19 cellular contexts compared by ENCODE assay signal in the genomic region with DNA sequence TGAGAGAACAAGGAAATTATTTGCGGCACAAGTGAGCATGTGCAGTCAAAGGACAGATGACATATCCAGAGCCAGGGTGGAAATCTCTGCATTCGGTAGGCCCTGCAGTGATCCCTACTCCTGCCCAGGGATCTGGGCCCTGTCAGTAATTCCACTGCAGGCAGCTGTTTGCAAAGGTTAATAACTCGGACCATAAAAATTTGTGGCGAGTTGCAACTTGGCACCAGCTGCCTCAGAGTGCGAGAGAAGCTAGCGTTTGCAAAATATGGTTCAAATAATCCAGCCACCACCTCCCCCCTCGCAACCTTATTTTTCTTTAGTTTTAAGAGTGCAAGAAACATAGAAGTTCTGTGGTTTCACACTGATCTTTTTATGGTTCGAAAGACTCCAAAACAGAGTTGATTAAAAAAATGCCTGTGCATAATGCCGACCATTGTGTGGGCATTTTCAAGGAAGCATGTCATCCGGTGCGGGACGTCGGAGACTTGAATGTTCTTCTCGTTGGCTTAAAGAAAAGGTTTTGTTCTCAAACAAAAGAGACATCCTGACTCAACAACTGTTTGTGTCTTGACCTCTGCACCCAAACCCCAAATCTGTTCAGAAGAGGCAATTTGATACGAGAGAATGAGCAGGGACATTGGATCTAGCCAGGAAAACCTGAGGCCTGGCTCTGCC.
DNase-seq lines count a peak whose midpoint lies in the region; ATAC-seq and TF ChIP-seq lines count a peak whose summit lies in the region.
"Had no signal": no experiment of that assay in that cellular context is flagged by ENCODE, and none has a peak within 500 bp of the region (broad histone marks: within the 10 kb centered on the region; RNA-seq: fewer than 3 reads in every experiment).

No MANE protein-coding gene starts in this region.

- H3K9me3 Mint-ChIP-seq in central memory CD8-positive, alpha-beta T cell = peaks cover 11% of the 10 kb centered on the region
- peaks cover 23% of the 10 kb centered on the region for H3K9me3 Mint-ChIP-seq in neural progenitor cell
- H3K9me3 Mint-ChIP-seq in Calu3 (ENCODE audit: low read depth, unreplicated experiment) = peaks cover 12% of the 10 kb centered on the region

- peak overlapping the region; percentile 80 for H3K27ac Mint-ChIP-seq in central memory CD8-positive, alpha-beta T cell (ENCODE audit: low read depth)
- H3K27ac Mint-ChIP-seq in neural progenitor cell (no peak overlapping the region), Calu3 (ENCODE audit: unreplicated experiment) (no peak overlapping the region)
- H3K27ac Mint-ChIP-seq: activated CD4-positive, alpha-beta T cell treated with anti-CD3 and anti-CD28 coated beads, Interleukin-2, amount 10 ng/mL, durations not matched to agents 7 days and 5 days; dendritic cell treated with granulocyte-macrophage colony-stimulating factor and Interleukin-4, amounts not matched to agents 40 ng/mL and 50 ng/mL, for 4 days had no signal

- peaks cover 11% of the 10 kb centered on the region for H3K27me3 ChIP-seq in neural progenitor cell
- H3K27me3 ChIP-seq in tibial artery = no peaks in the 10 kb centered on the region
- H3K27me3 ChIP-seq: MG63 had no signal

- H3K36me3 Mint-ChIP-seq in central memory CD8-positive, alpha-beta T cell (ENCODE audit: insufficient read depth) = no peaks in the 10 kb centered on the region
- no peaks in the 10 kb centered on the region for H3K36me3 Mint-ChIP-seq in neural progenitor cell
- no peaks in the 10 kb centered on the region for H3K36me3 Mint-ChIP-seq in Calu3 (ENCODE audit: insufficient read depth, unreplicated experiment)

- intact Hi-C loops in tibial artery (cut with DNase I; ENCODE audit: low total_unique reads) (no loop called here), Calu3 (cut with micrococcal nuclease; ENCODE audit: unreplicated experiment) (no loop called here)

- DNase-seq in AG10803 (ENCODE audit: low read depth) (peak; percentile 53), HT1080 (ENCODE audit: low read depth) (peak; percentile 31), neural progenitor cell (ENCODE audit: low spot score) (peak; percentile 89), tibial artery (no peak), Calu3 (no peak)
- DNase-seq in central memory CD8-positive, alpha-beta T cell (ENCODE audit: low spot score in 2 of 2) = no peak
- DNase-seq: activated CD4-positive, alpha-beta T cell treated with anti-CD3 and anti-CD28 coated beads, Interleukin-2, amount 10 ng/mL, durations not matched to agents 7 days and 5 days; activated gamma-delta T cell; DMS 273 treated with DMSO at 0.1 percent for 48 hours; kidney glomerular epithelial cell; MG63; NCI-H82 had no signal

- TF ChIP-seq CTCF in AG10803 (conservative IDR thresholded peaks at IDR 0.05; ENCODE audit: low read length) (no peak), neural progenitor cell (IDR thresholded peaks at IDR 0.05) (no peak), tibial artery (IDR thresholded peaks at IDR 0.05) (no peak), Calu3 (IDR thresholded peaks at IDR 0.05; ENCODE audit: unreplicated experiment) (no peak)

- no peak overlapping the region for H3K9ac ChIP-seq in neural progenitor cell

- peaks cover 58% of the 10 kb centered on the region for H3K4me1 Mint-ChIP-seq in central memory CD8-positive, alpha-beta T cell
- peaks cover 38% of the 10 kb centered on the region for H3K4me1 Mint-ChIP-seq in neural progenitor cell
- H3K4me1 Mint-ChIP-seq in Calu3 (ENCODE audit: low read depth, unreplicated experiment) = no peaks in the 10 kb centered on the region
- H3K4me1 Mint-ChIP-seq: activated CD4-positive, alpha-beta T cell treated with anti-CD3 and anti-CD28 coated beads, Interleukin-2, amount 10 ng/mL, durations not matched to agents 7 days and 5 days had no signal

- H2AFZ ChIP-seq in neural progenitor cell (replicated peaks) = no peak overlapping the region

- no TSS peak for BruUV-seq in Calu3 (replicated peaks; lab: Mats Ljungman, UMichigan)

- H3K4me3 Mint-ChIP-seq in central memory CD8-positive, alpha-beta T cell = peak overlapping the region; percentile 26
- peak overlapping the region; percentile 17 for H3K4me3 Mint-ChIP-seq in neural progenitor cell
- H3K4me3 Mint-ChIP-seq in Calu3 (ENCODE audit: low read depth, unreplicated experiment) = no peak overlapping the region
- H3K4me3 Mint-ChIP-seq: activated CD4-positive, alpha-beta T cell treated with anti-CD3 and anti-CD28 coated beads, Interleukin-2, amount 10 ng/mL, durations not matched to agents 7 days and 5 days; dendritic cell treated with granulocyte-macrophage colony-stimulating factor and Interleukin-4, amounts not matched to agents 40 ng/mL and 50 ng/mL, for 4 days had no signal

- no peaks in the 10 kb centered on the region for H3K9me3 ChIP-seq in neural progenitor cell (ENCODE audit: low read depth)
- peaks cover 0 to 7% (median 4%) of the 10 kb centered on the region in 3 donors for H3K9me3 ChIP-seq in tibial artery
- H3K9me3 ChIP-seq: MG63, prostate gland had no signal

- H3K36me3 ChIP-seq in neural progenitor cell (peaks cover 3% of the 10 kb centered on the region), tibial artery (no peaks in the 10 kb centered on the region)
- H3K36me3 ChIP-seq: MG63, prostate gland had no signal

- H3F3A ChIP-seq in neural progenitor cell (ENCODE audit: low read depth) = peaks cover 13% of the 10 kb centered on the region

- no peak overlapping the region for H3K27ac ChIP-seq in neural progenitor cell
- no peak overlapping the region for H3K27ac ChIP-seq in tibial artery
- H3K27ac ChIP-seq: C4-2B, prostate gland had no signal

- no peak for ATAC-seq in central memory CD8-positive, alpha-beta T cell (replicated peaks; ENCODE audit: extremely low read depth, poor library complexity, severe bottlenecking)
- no peak for ATAC-seq in HG02571 (IDR thresholded peaks at IDR 0.05; ENCODE audit: unreplicated experiment)
- ATAC-seq: K562 had no signal

- H3K27me3 Mint-ChIP-seq in central memory CD8-positive, alpha-beta T cell = no peaks in the 10 kb centered on the region
- H3K27me3 Mint-ChIP-seq in neural progenitor cell (ENCODE audit: insufficient read depth, low read depth) = peaks cover 52% of the 10 kb centered on the region
- H3K27me3 Mint-ChIP-seq in Calu3 (ENCODE audit: unreplicated experiment) = no peaks in the 10 kb centered on the region
- H3K27me3 Mint-ChIP-seq: activated CD4-positive, alpha-beta T cell treated with anti-CD3 and anti-CD28 coated beads, Interleukin-2, amount 10 ng/mL, durations not matched to agents 7 days and 5 days; dendritic cell treated with granulocyte-macrophage colony-stimulating factor and Interleukin-4, amounts not matched to agents 40 ng/mL and 50 ng/mL, for 4 days had no signal

- H3K4me3 ChIP-seq in AG10803 (ENCODE audit: low read length) (no peak overlapping the region), neural progenitor cell (no peak overlapping the region), tibial artery (no peak overlapping the region)
- H3K4me3 ChIP-seq: K562, lung, MG63, prostate gland, skin epidermis had no signal

- H3K4me1 ChIP-seq in neural progenitor cell (peaks cover 23% of the 10 kb centered on the region), tibial artery (no peaks in the 10 kb centered on the region)
- H3K4me1 ChIP-seq: prostate gland had no signal

- peak overlapping the region; percentile 42 for H3K4me2 ChIP-seq in neural progenitor cell

- H3K79me2 ChIP-seq in neural progenitor cell (ENCODE audit: low read depth) = no peaks in the 10 kb centered on the region

- CTCF ChIA-PET in Calu3 (lab: Charles Lee) = no interaction called here

- H4K20me1 ChIP-seq in neural progenitor cell (ENCODE audit: low read depth) = peaks cover 4% of the 10 kb centered on the region

Comparison
In these comparisons a context has a peak if more than half of its experiments do, and no peak if none do; other contexts are left out.
1. DNase-seq: peak in AG10803 (single experiment), HT1080 (single experiment) and neural progenitor cell (single experiment); none in central memory CD8-positive, alpha-beta T cell (0 of 2), tibial artery (0 of 2) and Calu3 (single experiment).